In genomic region chr11:9569588-9570164, GRCh38 we compare ENCODE assay signal across 8 cellular contexts. TPM values are rescaled to one million over a fixed set of nuclear protein-coding genes. Genes with fewer than 3 reads are reported as not detected.
DNase-seq lines count a peak whose midpoint lies in the region; ATAC-seq and TF ChIP-seq lines count a peak whose summit lies in the region.
"Had no signal": no experiment of that assay in that cellular context is flagged by ENCODE, and none has a peak within 500 bp of the region (broad histone marks: within the 10 kb centered on the region; RNA-seq: fewer than 3 reads in every experiment).

No MANE protein-coding gene starts in this region.

- H3K4me3 ChIP-seq in lung (no peak overlapping the region), thoracic aorta (peak overlapping the region; percentile 7), BE2C (ENCODE audit: low read depth, low read length) (no peak overlapping the region)

- H3K4me1 ChIP-seq in lung (ENCODE audit: control insufficient read depth in 2 of 2, insufficient read depth in 2 of 2, low read length in 2 of 2): peaks cover 2 to 6% of the 10 kb centered on the region in 2 donors
- peaks cover 16 to 61% of the 10 kb centered on the region in 2 donors for H3K4me1 ChIP-seq in thoracic aorta (ENCODE audit: control insufficient read depth in 1 of 2, low read depth in 2 of 2)
- peaks cover 9% of the 10 kb centered on the region for H3K4me1 ChIP-seq in BE2C

- H3K27me3 Mint-ChIP-seq in IgD-negative memory B cell (peaks cover 1% of the 10 kb centered on the region), brain (peaks cover 3% of the 10 kb centered on the region)

- H3K9me3 Mint-ChIP-seq in IgD-negative memory B cell: no peaks in the 10 kb centered on the region
- peaks cover 0 to 2% (median 0%) of the 10 kb centered on the region in 5 experiments for H3K9me3 Mint-ChIP-seq in brain

- H3K36me3 Mint-ChIP-seq in IgD-negative memory B cell: no peaks in the 10 kb centered on the region
- no peaks in the 10 kb centered on the region for H3K36me3 Mint-ChIP-seq in brain

- H3K36me3 ChIP-seq in lung (ENCODE audit: control insufficient read depth in 2 of 2, insufficient read depth in 2 of 2, low read length in 2 of 2): no peaks in the 10 kb centered on the region
- H3K36me3 ChIP-seq in thoracic aorta: no peaks in the 10 kb centered on the region
- no peaks in the 10 kb centered on the region for H3K36me3 ChIP-seq in BE2C

- TF ChIP-seq CTCF in brain (conservative IDR thresholded peaks at IDR 0.05) (no peak), lung (IDR thresholded peaks at IDR 0.05; ENCODE audit: control extremely low read depth, extremely low read depth) (no peak), thoracic aorta (IDR thresholded peaks at IDR 0.05) (no peak), GM13977 (IDR thresholded peaks at IDR 0.05; ENCODE audit: extremely low read depth, insufficient read depth, missing control alignments) (no peak), BE2C (IDR thresholded peaks at IDR 0.05; ENCODE audit: low read depth, low read length) (no peak)

- H3K27ac Mint-ChIP-seq in IgD-negative memory B cell (peak overlapping the region; percentile 75 to 99 (median 94)), brain (peak overlapping the region; percentile 77 to 98 (median 91))

- DNase-seq in lung (ENCODE audit: low spot score) (no peak), thoracic aorta (ENCODE audit: low spot score) (no peak), GM13977 (ENCODE audit: low spot score) (no peak), BE2C (no peak), middle frontal gyrus (ENCODE audit: extremely low spot score, low spot score) (no peak)
- DNase-seq: activated gamma-delta T cell treated with Interleukin-2 at 50 U/mL for 16 hours had no signal

- H3K9me3 ChIP-seq in lung (ENCODE audit: control insufficient read depth in 2 of 2, insufficient read depth in 1 of 2, low read length in 1 of 2) (no peaks in the 10 kb centered on the region), thoracic aorta (no peaks in the 10 kb centered on the region), BE2C (no peaks in the 10 kb centered on the region)

- H3K27ac ChIP-seq in lung (ENCODE audit: low read depth in 1 of 2, low read length in 1 of 2) (peak overlapping the region; percentile 79 to 96), thoracic aorta (peak overlapping the region; percentile 93 to 95)

- H3K4me1 Mint-ChIP-seq in IgD-negative memory B cell (peaks cover 32 to 42% (median 38%) of the 10 kb centered on the region in 3 donors), brain (peaks cover 62% of the 10 kb centered on the region)

- in situ Hi-C loops in GM13977 (cut with MboI; ENCODE audit: low pct_unique_long_range_greater_than_20kb, low sequenced_read_pairs, unreplicated experiment): no loop called here

- peak overlapping the region in 3 of 4 donors; percentile 56 to 91 (median 69) for H3K4me3 Mint-ChIP-seq in IgD-negative memory B cell
- H3K4me3 Mint-ChIP-seq in brain: peak overlapping the region; percentile 69 to 86 (median 74)

- H3K27me3 ChIP-seq in lung (ENCODE audit: control insufficient read depth, insufficient read depth) (no peaks in the 10 kb centered on the region), thoracic aorta (replicated peaks; ENCODE audit: insufficient read depth) (no peaks in the 10 kb centered on the region), BE2C (no peaks in the 10 kb centered on the region)

- no peak for ATAC-seq in lung (ENCODE audit: insufficient read depth, low FRiP score)
- no peak for ATAC-seq in thoracic aorta (ENCODE audit: insufficient number of reproducible peaks, low FRiP score, low read depth)

- WGBS in lung, 2 donors: 73 to 77% methylated on average over 5 of the region's 5 CpGs

RNA-seq across cellular contexts. Expression of gene WEE1, which starts 3.8 kb away (rescaled TPM):
- polyA plus RNA-seq in IgD-negative memory B cell: 47.8 TPM
- 21.2 TPM for polyA plus RNA-seq in brain (ENCODE audit: insufficient read depth, low read depth, low replicate concordance)
- total RNA-seq in lung: 10 to 100 TPM; 13.7 to 48.9 TPM
- polyA plus RNA-seq in lung: 1 to 10 TPM; 5.0 to 5.7 TPM
- total RNA-seq in thoracic aorta: 10 to 100 TPM; 36.9 to 44.3 TPM
- polyA plus RNA-seq in BE2C (2012; ENCODE audit: insufficient read depth, insufficient read length, low read depth): 4.9 TPM
